In the genomic region with DNA sequence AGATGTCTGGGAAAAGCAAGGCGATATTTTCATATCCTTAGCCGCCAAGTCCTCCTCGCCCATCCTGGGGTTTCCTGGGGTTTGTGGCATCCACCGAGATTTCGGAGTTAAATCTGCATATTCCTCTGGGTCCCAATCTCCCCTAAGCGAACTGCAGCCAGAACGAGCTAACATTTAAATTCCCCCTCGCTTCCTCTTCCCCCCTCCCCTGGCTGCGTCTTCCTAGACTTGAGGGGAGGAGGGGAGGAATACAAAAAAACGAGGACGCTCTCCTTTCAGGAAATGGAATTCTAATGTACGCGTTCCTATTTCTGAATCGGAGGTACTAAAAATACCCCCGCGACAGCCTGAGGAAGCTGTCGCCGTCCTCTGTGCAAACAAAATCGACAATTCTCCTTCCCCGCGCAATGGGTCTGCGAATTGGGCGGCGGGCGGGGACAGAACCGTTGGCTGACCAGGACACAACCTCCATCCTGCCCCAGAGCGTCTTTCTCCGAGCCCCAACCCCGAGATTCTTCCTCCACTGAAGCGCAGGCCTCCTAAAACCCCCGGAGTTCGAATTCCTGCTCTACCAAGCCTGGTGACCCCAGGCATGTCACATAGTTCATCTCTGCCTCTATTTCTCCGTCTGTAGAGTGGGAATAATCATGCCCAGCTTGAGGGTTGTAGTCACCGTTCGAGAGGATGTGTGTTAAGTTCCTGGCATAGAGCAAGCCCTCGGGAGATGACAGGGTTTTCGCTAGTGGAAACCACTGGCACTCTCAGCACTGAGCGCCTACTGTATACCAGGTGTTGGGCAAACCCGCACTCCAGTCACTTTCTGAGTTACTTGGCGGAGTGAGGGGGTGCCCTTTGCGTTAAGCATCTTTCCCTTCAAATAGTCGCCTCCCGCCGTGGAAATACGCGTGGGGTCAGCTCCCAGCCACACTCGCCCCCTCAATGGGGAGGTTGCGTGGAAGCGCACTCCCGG, we compare ENCODE assay signal across 22 cellular contexts. TPM values are rescaled to one million over a fixed set of nuclear protein-coding genes. Genes with fewer than 3 reads are reported as not detected.
A peak's percentile ranks its signal among the peaks of the same experiment; 100 is the strongest.
DNase-seq lines count a peak whose midpoint lies in the region; ATAC-seq and TF ChIP-seq lines count a peak whose summit lies in the region.
"Had no signal": no experiment of that assay in that cellular context is flagged by ENCODE, and none has a peak within 500 bp of the region (broad histone marks: within the 10 kb centered on the region; RNA-seq: fewer than 3 reads in every experiment).

No MANE protein-coding gene starts in this region.

- H3K27me3 ChIP-seq in left ventricle myocardium inferior (ENCODE audit: low read depth) = peaks cover 100% of the 10 kb centered on the region
- H3K27me3 ChIP-seq in dorsolateral prefrontal cortex = peaks cover 0 to 71% (median 61%) of the 10 kb centered on the region in 45 donors
- H3K27me3 ChIP-seq in testis = no peaks in the 10 kb centered on the region

- TF ChIP-seq POLR2A in testis (IDR thresholded peaks at IDR 0.05) = no peak

- no peak overlapping the region for H3K27ac ChIP-seq in left ventricle myocardium inferior (replicated peaks)
- peak overlapping the region in 16 of 59 donors; percentile 4 to 64 (median 26) for H3K27ac ChIP-seq in dorsolateral prefrontal cortex
- no peak overlapping the region for H3K27ac ChIP-seq in testis
- H3K27ac ChIP-seq: BLaER1 treated with 17β-estradiol and CSF1 and Interleukin-3, amounts not matched to agents 10 nM and 100 nM; HL-60; thyroid gland had no signal

- ATAC-seq in left ventricle myocardium superior (no peak), HG02571 (IDR thresholded peaks at IDR 0.05; ENCODE audit: unreplicated experiment) (no peak)
- ATAC-seq: activated CD4-positive, alpha-beta T cell treated with anti-CD3 and anti-CD28 coated beads for 36 hours; activated CD8-positive, alpha-beta memory T cell treated with anti-CD3 and anti-CD28 coated beads, Interleukin-2, amount 10 ng/mL, durations not matched to agents 7 days and 5 days; sciatic nerve had no signal

- intact Hi-C loops in left ventricle myocardium inferior (cut with micrococcal nuclease) (no loop called here), left ventricle myocardium superior (cut with micrococcal nuclease) (no loop called here), dorsolateral prefrontal cortex (cut with DNase I) (no loop called here), testis (cut with DNase I; ENCODE audit: low total_unique reads) (no loop called here)

- no peak for DNase-seq in left ventricle myocardium inferior
- no peak for DNase-seq in left ventricle myocardium superior
- DNase-seq in dorsolateral prefrontal cortex = no peak
- DNase-seq in iPS-NIHi7 (ENCODE audit: extremely low spot score) = peak; percentile 19
- DNase-seq in testis = no peak
- no peak for DNase-seq in T-helper 1 cell
- no peak for DNase-seq in stimulated activated CD4-positive, alpha-beta T cell treated with anti-CD3 and anti-CD28 coated beads, Interleukin-4, amount 100 ng/mL, for 4 hours
- DNase-seq: ACHN; activated CD8-positive, alpha-beta memory T cell treated with anti-CD3 and anti-CD28 coated beads, Interleukin-2, amount 10 ng/mL, durations not matched to agents 7 days and 5 days; central memory CD4-positive, alpha-beta T cell; NCI-H2171 treated with DMSO at 0.1 percent for 48 hours; stimulated activated naive CD4-positive, alpha-beta T cell; thyroid gland had no signal

- peaks cover 50% of the 10 kb centered on the region for H3K4me1 ChIP-seq in left ventricle myocardium inferior
- H3K4me1 ChIP-seq in testis = peaks cover 13% of the 10 kb centered on the region
- H3K4me1 ChIP-seq: BLaER1 treated with 17β-estradiol and CSF1 and Interleukin-3, amounts not matched to agents 10 nM and 100 nM had no signal

- WGBS in testis, 2 donors = 16 to 18% methylated on average over 37 to 50 of the region's 50 CpGs

- peak overlapping the region; percentile 47 for H3K4me3 ChIP-seq in left ventricle myocardium inferior
- peak overlapping the region in 44 of 59 donors; percentile 2 to 54 (median 34) for H3K4me3 ChIP-seq in dorsolateral prefrontal cortex
- H3K4me3 ChIP-seq in testis = peak overlapping the region; percentile 18 to 24
- H3K4me3 ChIP-seq: BLaER1 treated with 17β-estradiol and CSF1 and Interleukin-3, amounts not matched to agents 10 nM and 100 nM; thyroid gland had no signal

- TF ChIP-seq CTCF in left ventricle myocardium inferior (IDR thresholded peaks at IDR 0.05; ENCODE audit: borderline replicate concordance) (no peak), dorsolateral prefrontal cortex (IDR thresholded peaks at IDR 0.05 in 54 of 56, conservative IDR thresholded peaks at IDR 0.05 in 2 of 56; ENCODE audit: low read depth in 1 of 56, partially characterized antibody in 56 of 56) (no peak), testis (IDR thresholded peaks at IDR 0.05) (no peak)

- H3K9me3 ChIP-seq in left ventricle myocardium inferior (replicated peaks) (no peaks in the 10 kb centered on the region), testis (no peaks in the 10 kb centered on the region)
- H3K9me3 ChIP-seq: thyroid gland had no signal

- H3K36me3 ChIP-seq in left ventricle myocardium inferior (no peaks in the 10 kb centered on the region), testis (ENCODE audit: low read depth, missing control alignments) (no peaks in the 10 kb centered on the region)
- H3K36me3 ChIP-seq: thyroid gland had no signal

RNA-seq across cellular contexts. Expression of a gene that starts 5.3 kb away (rescaled TPM):
- not detected for total RNA-seq in left ventricle myocardium inferior
- not detected for total RNA-seq in left ventricle myocardium superior
- 10 to 100 TPM in 97 of 120 experiments, 1 to 10 TPM in 23; 3.6 to 23.7 (median 14.6) TPM for total RNA-seq in dorsolateral prefrontal cortex
- total RNA-seq in testis = not detected
- not detected for polyA plus RNA-seq in testis (ENCODE audit: insufficient read depth, low read depth, low replicate concordance)
- total RNA-seq: activated CD4-positive, alpha-beta T cell treated with anti-CD3 and anti-CD28 coated beads for 36 hours; activated CD8-positive, alpha-beta memory T cell treated with anti-CD3 and anti-CD28 coated beads, Interleukin-2, amount 10 ng/mL, durations not matched to agents 7 days and 5 days; Daoy; glomerular endothelial cell; lung microvascular endothelial cell; osteocyte; sciatic nerve; thyroid gland had no signal
